Comparison of ENCODE assay signal across 1 cellular context in genomic region chr4:2008921-2009650, GRCh38.
TF ChIP-seq lines count a peak whose summit lies in the region.

TSS of gene NELFA (minus strand) at chr4:2008974. CDS start at chr4:2008959, 15 bp downstream.

TF ChIP-seq in GM12878, 131 proteins besides CTCF, POLR2A, EP300 and RAD21 (continued from another document and continues in another):
- TF ChIP-seq BCL11A (IDR thresholded peaks at IDR 0.05; ENCODE audit: low read depth, low read length) (no peak), SMC3 (IDR thresholded peaks at IDR 0.05; ENCODE audit: borderline replicate concordance, low read length) (0 out of 2 replicates have a peak, but pooled peaks have one; percentile 15), LARP7 (IDR thresholded peaks at IDR 0.05) (peak; percentile 85; the same call in 1 of the 2 replicates), KAT2A (conservative IDR thresholded peaks at IDR 0.05; ENCODE audit: control insufficient read depth, low read depth, low read length) (no peak), SMARCA5 (IDR thresholded peaks at IDR 0.05) (peak; percentile 79), BRCA1 (IDR thresholded peaks at IDR 0.05; ENCODE audit: low read depth, low read length) (0 out of 2 replicates have a peak, but pooled peaks have one; percentile 47), SMAD5 (IDR thresholded peaks at IDR 0.05; ENCODE audit: low read depth) (0 out of 2 replicates have a peak, but pooled peaks have one; percentile 18), NR2C2 (IDR thresholded peaks at IDR 0.05; ENCODE audit: borderline replicate concordance, control insufficient read depth, insufficient read length, low read depth) (no peak), CEBPZ (IDR thresholded peaks at IDR 0.05; ENCODE audit: low read depth, low read length) (no peak), MEF2A (IDR thresholded peaks at IDR 0.05; ENCODE audit: insufficient read depth, low read depth, low read length) (no peak), MEF2B (IDR thresholded peaks at IDR 0.05; ENCODE audit: partially characterized antibody, poor library complexity, severe bottlenecking) (peak; percentile 35), CBX3 (IDR thresholded peaks at IDR 0.05; ENCODE audit: borderline replicate concordance, low read depth) (no peak), ZNF217 (IDR thresholded peaks at IDR 0.05) (no peak), STAT3 (IDR thresholded peaks at IDR 0.05; ENCODE audit: low read depth, low read length) (no peak), EZH2 (IDR thresholded peaks at IDR 0.05; ENCODE audit: borderline replicate concordance, control insufficient read depth, low read depth, low read length) (no peak), DPF2 (IDR thresholded peaks at IDR 0.05) (peak; percentile 73), ZBTB4 (CRISPR knock-in tag; IDR thresholded peaks at IDR 0.05) (0 out of 2 replicates have a peak, but pooled peaks have one; percentile 33), ELK1 (IDR thresholded peaks at IDR 0.05; ENCODE audit: low read depth, low read length) (no peak), MXI1 (IDR thresholded peaks at IDR 0.05; ENCODE audit: low read depth, low read length) (peak; percentile 42), ZBED1 (IDR thresholded peaks at IDR 0.05; ENCODE audit: borderline replicate concordance) (no peak), CBFB (IDR thresholded peaks at IDR 0.05; ENCODE audit: low read depth) (peak; percentile 87), SP1 (IDR thresholded peaks at IDR 0.05; ENCODE audit: low read depth, low read length) (peak; percentile 15), ETV6 (conservative IDR thresholded peaks at IDR 0.05 in 1 of 2, IDR thresholded peaks at IDR 0.05 in 1 of 2; ENCODE audit: borderline replicate concordance in 1 of 2, low read depth in 1 of 2) (no peak), WRNIP1 (IDR thresholded peaks at IDR 0.05; ENCODE audit: borderline replicate concordance, low read depth, low read length) (no peak), CBX5 (IDR thresholded peaks at IDR 0.05; ENCODE audit: low read depth) (peak; percentile 47; the same call in 1 of the 2 replicates), ZNF274 (IDR thresholded peaks at IDR 0.05; ENCODE audit: insufficient read depth, insufficient read length) (no peak), SIX5 (IDR thresholded peaks at IDR 0.05; ENCODE audit: low read depth, low read length, severe bottlenecking) (peak; percentile 61), MYB (IDR thresholded peaks at IDR 0.05; ENCODE audit: borderline replicate concordance, low read depth, low read length) (no peak)
- TF ChIP-seq, protein P1, sequence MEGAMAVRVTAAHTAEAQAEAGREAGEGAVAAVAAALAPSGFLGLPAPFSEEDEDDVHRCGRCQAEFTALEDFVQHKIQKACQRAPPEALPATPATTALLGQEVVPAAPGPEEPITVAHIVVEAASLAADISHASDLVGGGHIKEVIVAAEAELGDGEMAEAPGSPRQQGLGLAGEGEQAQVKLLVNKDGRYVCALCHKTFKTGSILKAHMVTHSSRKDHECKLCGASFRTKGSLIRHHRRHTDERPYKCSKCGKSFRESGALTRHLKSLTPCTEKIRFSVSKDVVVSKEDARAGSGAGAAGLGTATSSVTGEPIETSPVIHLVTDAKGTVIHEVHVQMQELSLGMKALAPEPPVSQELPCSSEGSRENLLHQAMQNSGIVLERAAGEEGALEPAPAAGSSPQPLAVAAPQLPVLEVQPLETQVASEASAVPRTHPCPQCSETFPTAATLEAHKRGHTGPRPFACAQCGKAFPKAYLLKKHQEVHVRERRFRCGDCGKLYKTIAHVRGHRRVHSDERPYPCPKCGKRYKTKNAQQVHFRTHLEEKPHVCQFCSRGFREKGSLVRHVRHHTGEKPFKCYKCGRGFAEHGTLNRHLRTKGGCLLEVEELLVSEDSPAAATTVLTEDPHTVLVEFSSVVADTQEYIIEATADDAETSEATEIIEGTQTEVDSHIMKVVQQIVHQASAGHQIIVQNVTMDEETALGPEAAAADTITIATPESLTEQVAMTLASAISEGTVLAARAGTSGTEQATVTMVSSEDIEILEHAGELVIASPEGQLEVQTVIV (IDR thresholded peaks at IDR 0.05; ENCODE audit: borderline replicate concordance, partially characterized antibody), result peak; percentile 9
- TF ChIP-seq, protein P2, sequence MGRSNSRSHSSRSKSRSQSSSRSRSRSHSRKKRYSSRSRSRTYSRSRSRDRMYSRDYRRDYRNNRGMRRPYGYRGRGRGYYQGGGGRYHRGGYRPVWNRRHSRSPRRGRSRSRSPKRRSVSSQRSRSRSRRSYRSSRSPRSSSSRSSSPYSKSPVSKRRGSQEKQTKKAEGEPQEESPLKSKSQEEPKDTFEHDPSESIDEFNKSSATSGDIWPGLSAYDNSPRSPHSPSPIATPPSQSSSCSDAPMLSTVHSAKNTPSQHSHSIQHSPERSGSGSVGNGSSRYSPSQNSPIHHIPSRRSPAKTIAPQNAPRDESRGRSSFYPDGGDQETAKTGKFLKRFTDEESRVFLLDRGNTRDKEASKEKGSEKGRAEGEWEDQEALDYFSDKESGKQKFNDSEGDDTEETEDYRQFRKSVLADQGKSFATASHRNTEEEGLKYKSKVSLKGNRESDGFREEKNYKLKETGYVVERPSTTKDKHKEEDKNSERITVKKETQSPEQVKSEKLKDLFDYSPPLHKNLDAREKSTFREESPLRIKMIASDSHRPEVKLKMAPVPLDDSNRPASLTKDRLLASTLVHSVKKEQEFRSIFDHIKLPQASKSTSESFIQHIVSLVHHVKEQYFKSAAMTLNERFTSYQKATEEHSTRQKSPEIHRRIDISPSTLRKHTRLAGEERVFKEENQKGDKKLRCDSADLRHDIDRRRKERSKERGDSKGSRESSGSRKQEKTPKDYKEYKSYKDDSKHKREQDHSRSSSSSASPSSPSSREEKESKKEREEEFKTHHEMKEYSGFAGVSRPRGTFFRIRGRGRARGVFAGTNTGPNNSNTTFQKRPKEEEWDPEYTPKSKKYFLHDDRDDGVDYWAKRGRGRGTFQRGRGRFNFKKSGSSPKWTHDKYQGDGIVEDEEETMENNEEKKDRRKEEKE (IDR thresholded peaks at IDR 0.05), result no peak
- TF ChIP-seq, protein P3, sequence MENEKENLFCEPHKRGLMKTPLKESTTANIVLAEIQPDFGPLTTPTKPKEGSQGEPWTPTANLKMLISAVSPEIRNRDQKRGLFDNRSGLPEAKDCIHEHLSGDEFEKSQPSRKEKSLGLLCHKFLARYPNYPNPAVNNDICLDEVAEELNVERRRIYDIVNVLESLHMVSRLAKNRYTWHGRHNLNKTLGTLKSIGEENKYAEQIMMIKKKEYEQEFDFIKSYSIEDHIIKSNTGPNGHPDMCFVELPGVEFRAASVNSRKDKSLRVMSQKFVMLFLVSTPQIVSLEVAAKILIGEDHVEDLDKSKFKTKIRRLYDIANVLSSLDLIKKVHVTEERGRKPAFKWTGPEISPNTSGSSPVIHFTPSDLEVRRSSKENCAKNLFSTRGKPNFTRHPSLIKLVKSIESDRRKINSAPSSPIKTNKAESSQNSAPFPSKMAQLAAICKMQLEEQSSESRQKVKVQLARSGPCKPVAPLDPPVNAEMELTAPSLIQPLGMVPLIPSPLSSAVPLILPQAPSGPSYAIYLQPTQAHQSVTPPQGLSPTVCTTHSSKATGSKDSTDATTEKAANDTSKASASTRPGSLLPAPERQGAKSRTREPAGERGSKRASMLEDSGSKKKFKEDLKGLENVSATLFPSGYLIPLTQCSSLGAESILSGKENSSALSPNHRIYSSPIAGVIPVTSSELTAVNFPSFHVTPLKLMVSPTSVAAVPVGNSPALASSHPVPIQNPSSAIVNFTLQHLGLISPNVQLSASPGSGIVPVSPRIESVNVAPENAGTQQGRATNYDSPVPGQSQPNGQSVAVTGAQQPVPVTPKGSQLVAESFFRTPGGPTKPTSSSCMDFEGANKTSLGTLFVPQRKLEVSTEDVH (IDR thresholded peaks at IDR 0.05; ENCODE audit: low read depth, partially characterized antibody), result no peak
- TF ChIP-seq, protein P4, sequence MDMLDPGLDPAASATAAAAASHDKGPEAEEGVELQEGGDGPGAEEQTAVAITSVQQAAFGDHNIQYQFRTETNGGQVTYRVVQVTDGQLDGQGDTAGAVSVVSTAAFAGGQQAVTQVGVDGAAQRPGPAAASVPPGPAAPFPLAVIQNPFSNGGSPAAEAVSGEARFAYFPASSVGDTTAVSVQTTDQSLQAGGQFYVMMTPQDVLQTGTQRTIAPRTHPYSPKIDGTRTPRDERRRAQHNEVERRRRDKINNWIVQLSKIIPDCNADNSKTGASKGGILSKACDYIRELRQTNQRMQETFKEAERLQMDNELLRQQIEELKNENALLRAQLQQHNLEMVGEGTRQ (IDR thresholded peaks at IDR 0.05; ENCODE audit: borderline replicate concordance, low read depth, low read length), result no peak
- TF ChIP-seq, protein P5, sequence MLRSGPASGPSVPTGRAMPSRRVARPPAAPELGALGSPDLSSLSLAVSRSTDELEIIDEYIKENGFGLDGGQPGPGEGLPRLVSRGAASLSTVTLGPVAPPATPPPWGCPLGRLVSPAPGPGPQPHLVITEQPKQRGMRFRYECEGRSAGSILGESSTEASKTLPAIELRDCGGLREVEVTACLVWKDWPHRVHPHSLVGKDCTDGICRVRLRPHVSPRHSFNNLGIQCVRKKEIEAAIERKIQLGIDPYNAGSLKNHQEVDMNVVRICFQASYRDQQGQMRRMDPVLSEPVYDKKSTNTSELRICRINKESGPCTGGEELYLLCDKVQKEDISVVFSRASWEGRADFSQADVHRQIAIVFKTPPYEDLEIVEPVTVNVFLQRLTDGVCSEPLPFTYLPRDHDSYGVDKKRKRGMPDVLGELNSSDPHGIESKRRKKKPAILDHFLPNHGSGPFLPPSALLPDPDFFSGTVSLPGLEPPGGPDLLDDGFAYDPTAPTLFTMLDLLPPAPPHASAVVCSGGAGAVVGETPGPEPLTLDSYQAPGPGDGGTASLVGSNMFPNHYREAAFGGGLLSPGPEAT (IDR thresholded peaks at IDR 0.05; ENCODE audit: low read depth), result peak; percentile 73
